In the genomic region with DNA sequence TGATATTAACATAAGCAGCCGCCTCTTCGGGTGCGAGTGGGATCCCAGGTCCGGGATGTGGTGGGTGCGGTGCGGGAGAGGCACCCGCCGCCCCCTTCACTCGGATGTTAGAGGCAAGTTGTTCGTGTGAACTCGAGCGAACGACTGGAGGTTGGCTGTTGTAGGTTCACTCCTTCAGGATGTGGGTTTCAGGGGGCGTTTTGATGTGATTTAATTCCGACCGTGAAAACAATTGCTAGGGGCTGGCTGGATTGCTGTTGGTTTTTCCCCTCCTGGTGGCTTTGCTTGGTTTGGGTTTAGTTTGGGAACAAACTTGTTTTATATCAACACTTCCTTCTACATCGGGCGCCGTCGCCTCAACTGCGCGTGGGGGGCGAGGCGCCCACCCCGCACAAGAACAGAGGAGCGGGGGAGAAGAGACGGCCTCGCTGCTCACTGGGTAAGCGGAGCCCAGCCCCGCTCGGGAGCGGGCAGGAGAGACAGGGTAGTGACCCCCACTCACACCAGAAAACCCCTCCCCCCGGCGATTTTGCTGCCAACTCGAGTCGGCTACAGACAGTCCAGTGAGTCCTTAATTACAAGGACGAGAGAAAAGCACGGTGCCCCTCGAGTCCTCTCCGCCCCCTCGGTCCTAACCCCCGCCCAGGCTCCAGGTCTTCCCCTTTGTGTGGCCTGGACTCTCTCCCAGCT, we compare ENCODE assay signal across 8 cellular contexts. TPM values are rescaled to one million over a fixed set of nuclear protein-coding genes. Genes with fewer than 3 reads are reported as not detected.
A peak's percentile ranks its signal among the peaks of the same experiment; 100 is the strongest.
DNase-seq lines count a peak whose midpoint lies in the region; ATAC-seq and TF ChIP-seq lines count a peak whose summit lies in the region.

No MANE protein-coding gene starts in this region.

- no peak for TF ChIP-seq EP300 in neural cell (conservative IDR thresholded peaks at IDR 0.05; ENCODE audit: poor library complexity, severe bottlenecking)

- no peaks in the 10 kb centered on the region for H3K9me2 ChIP-seq in neural cell (ENCODE audit: insufficient read depth, low read length)

- ATAC-seq in HG03135 (IDR thresholded peaks at IDR 0.05; ENCODE audit: unreplicated experiment), result no peak
- no peak for ATAC-seq in HG02981 (IDR thresholded peaks at IDR 0.05; ENCODE audit: unreplicated experiment)
- no peak for ATAC-seq in GM19328 (IDR thresholded peaks at IDR 0.05; ENCODE audit: unreplicated experiment)

- no peak overlapping the region for H3K4me2 ChIP-seq in neural cell (ENCODE audit: low read length)

- H3K4me3 ChIP-seq in A673 (ENCODE audit: low read depth, low read length, poor library complexity, severe bottlenecking) (peak overlapping the region; percentile 10), SJSA1 (peak overlapping the region; percentile 48), neural cell (ENCODE audit: low read length) (no peak overlapping the region)

- no peak overlapping the region for H2AFZ ChIP-seq in neural cell (ENCODE audit: low read depth, low read length)

- no peak for TF ChIP-seq RAD21 in neural cell (conservative IDR thresholded peaks at IDR 0.05)

- H3K36me3 ChIP-seq in A673 (ENCODE audit: insufficient read depth, low read length, poor library complexity, severe bottlenecking) (no peaks in the 10 kb centered on the region), SJSA1 (peaks cover 8% of the 10 kb centered on the region), neural cell (ENCODE audit: insufficient read depth, low read length) (no peaks in the 10 kb centered on the region)

- H3K4me1 ChIP-seq in A673 (ENCODE audit: insufficient read depth, low read length, poor library complexity, severe bottlenecking), result peaks cover 11% of the 10 kb centered on the region
- H3K4me1 ChIP-seq in SJSA1 (replicated peaks), result peaks cover 45% of the 10 kb centered on the region

- CTCF ChIA-PET in A673 (lab: Charles Lee), result no interaction called here

- DNase-seq in A673 (ENCODE audit: low spot score) (no peak), SJSA1 (ENCODE audit: low read depth in 1 of 2, low spot score in 2 of 2) (peak; percentile 81 to 91), inferior parietal cortex (ENCODE audit: extremely low spot score) (no peak)

- no peaks in the 10 kb centered on the region for H3K79me2 ChIP-seq in neural cell (replicated peaks; ENCODE audit: insufficient read depth, low read length)

- peaks cover 3% of the 10 kb centered on the region for H3F3A ChIP-seq in neural cell (ENCODE audit: insufficient read depth, low read length, poor library complexity, severe bottlenecking)

- TF ChIP-seq CTCF in A673 (conservative IDR thresholded peaks at IDR 0.05; ENCODE audit: low read depth, low read length) (no peak), neural cell (IDR thresholded peaks at IDR 0.05; ENCODE audit: poor library complexity, severe bottlenecking) (no peak)

- peaks cover 79% of the 10 kb centered on the region for H3K27me3 ChIP-seq in A673 (replicated peaks; ENCODE audit: insufficient read depth, low read depth, low read length, poor library complexity)
- H3K27me3 ChIP-seq in SJSA1 (replicated peaks), result peaks cover 10% of the 10 kb centered on the region
- peaks cover 80% of the 10 kb centered on the region for H3K27me3 ChIP-seq in neural cell (ENCODE audit: insufficient read depth, low read depth, low read length)

- intact Hi-C loops in A673 (cut with micrococcal nuclease; ENCODE audit: unreplicated experiment), result no loop called here

- H3K9ac ChIP-seq in neural cell (ENCODE audit: low read length), result no peak overlapping the region

- H3K9me3 ChIP-seq in A673 (ENCODE audit: low read depth, low read length, poor library complexity, severe bottlenecking), result no peaks in the 10 kb centered on the region
- no peaks in the 10 kb centered on the region for H3K9me3 ChIP-seq in SJSA1 (replicated peaks)
- no peaks in the 10 kb centered on the region for H3K9me3 ChIP-seq in neural cell (ENCODE audit: low read length)

- POLR2A ChIA-PET in A673 (lab: Charles Lee; ENCODE audit: low non-redundant PET), result no interaction called here

- no peaks in the 10 kb centered on the region for H4K20me1 ChIP-seq in neural cell (ENCODE audit: insufficient read depth)

- H3K27ac ChIP-seq in A673 (ENCODE audit: low read depth, low read length, poor library complexity, severe bottlenecking) (no peak overlapping the region), SJSA1 (peak overlapping the region; percentile 92), angular gyrus (ENCODE audit: low read depth, low read length) (peak overlapping the region; percentile 55), neural cell (ENCODE audit: low read length) (no peak overlapping the region)

- no TSS peak for BruUV-seq in A673 (replicated peaks; lab: Mats Ljungman, UMichigan)

TF ChIP-seq in neural cell, 6 proteins besides CTCF, POLR2A, EP300 and RAD21:
- TF ChIP-seq MXI1 (conservative IDR thresholded peaks at IDR 0.05; ENCODE audit: poor library complexity, severe bottlenecking) (no peak), SMC3 (conservative IDR thresholded peaks at IDR 0.05; ENCODE audit: poor library complexity) (no peak), POLR2AphosphoS5 (IDR thresholded peaks at IDR 0.05) (peak; percentile 7), EZH2 (IDR thresholded peaks at IDR 0.05; ENCODE audit: borderline replicate concordance, insufficient read depth, low read length, poor library complexity, severe bottlenecking) (peak; percentile 49), TAF1 (IDR thresholded peaks at IDR 0.05; ENCODE audit: low read depth) (no peak)
- TF ChIP-seq, protein P1, sequence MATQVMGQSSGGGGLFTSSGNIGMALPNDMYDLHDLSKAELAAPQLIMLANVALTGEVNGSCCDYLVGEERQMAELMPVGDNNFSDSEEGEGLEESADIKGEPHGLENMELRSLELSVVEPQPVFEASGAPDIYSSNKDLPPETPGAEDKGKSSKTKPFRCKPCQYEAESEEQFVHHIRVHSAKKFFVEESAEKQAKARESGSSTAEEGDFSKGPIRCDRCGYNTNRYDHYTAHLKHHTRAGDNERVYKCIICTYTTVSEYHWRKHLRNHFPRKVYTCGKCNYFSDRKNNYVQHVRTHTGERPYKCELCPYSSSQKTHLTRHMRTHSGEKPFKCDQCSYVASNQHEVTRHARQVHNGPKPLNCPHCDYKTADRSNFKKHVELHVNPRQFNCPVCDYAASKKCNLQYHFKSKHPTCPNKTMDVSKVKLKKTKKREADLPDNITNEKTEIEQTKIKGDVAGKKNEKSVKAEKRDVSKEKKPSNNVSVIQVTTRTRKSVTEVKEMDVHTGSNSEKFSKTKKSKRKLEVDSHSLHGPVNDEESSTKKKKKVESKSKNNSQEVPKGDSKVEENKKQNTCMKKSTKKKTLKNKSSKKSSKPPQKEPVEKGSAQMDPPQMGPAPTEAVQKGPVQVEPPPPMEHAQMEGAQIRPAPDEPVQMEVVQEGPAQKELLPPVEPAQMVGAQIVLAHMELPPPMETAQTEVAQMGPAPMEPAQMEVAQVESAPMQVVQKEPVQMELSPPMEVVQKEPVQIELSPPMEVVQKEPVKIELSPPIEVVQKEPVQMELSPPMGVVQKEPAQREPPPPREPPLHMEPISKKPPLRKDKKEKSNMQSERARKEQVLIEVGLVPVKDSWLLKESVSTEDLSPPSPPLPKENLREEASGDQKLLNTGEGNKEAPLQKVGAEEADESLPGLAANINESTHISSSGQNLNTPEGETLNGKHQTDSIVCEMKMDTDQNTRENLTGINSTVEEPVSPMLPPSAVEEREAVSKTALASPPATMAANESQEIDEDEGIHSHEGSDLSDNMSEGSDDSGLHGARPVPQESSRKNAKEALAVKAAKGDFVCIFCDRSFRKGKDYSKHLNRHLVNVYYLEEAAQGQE (IDR thresholded peaks at IDR 0.05; ENCODE audit: borderline replicate concordance), result no peak

RNA-seq across cellular contexts. Expression of a gene that starts 3.0 kb away (rescaled TPM):
- total RNA-seq in A673 (2021), result 2.5 and 2.7 TPM in 2 replicates
- total RNA-seq in SJSA1 (2014; rRNA removed; shearing (Covaris generic)), result 46.3 and 55.5 TPM in 2 replicates
- 0.60 and 0.78 TPM in 2 replicates for polyA plus RNA-seq in neural cell
- polyA minus RNA-seq in neural cell, result 1.3 and 1.7 TPM in 2 replicates

Comparison
In these comparisons a context has a peak if more than half of its experiments do, and no peak if none do; other contexts are left out.
1. DNase-seq: peak in SJSA1 (2 of 2); none in A673 (single experiment) and inferior parietal cortex (single experiment).
2. H3K27ac ChIP-seq: peak in SJSA1 (single experiment) and angular gyrus (single experiment); none in A673 (single experiment) and neural cell (single experiment).
3. RNA of a gene that starts 3.0 kb away (total RNA-seq): 46.3 to 55.5 TPM in SJSA1; 2.5 to 2.7 TPM in A673; every median in the first group is over 10 times any median in the second.